Comparison of ENCODE assay signal across 30 cellular contexts in genomic region chr4:177356921-177357320, GRCh38. TPM values are rescaled to one million over a fixed set of nuclear protein-coding genes. Genes with fewer than 3 reads are reported as not detected.
"Had no signal": no experiment of that assay in that cellular context is flagged by ENCODE, and none has a peak within 500 bp of the region (broad histone marks: within the 10 kb centered on the region; RNA-seq: fewer than 3 reads in every experiment).

No MANE protein-coding gene starts in this region.

- H3K9me3 Mint-ChIP-seq: activated naive CD4-positive, alpha-beta T cell treated with anti-CD3 and anti-CD28 coated beads, Interleukin-2, amount 50 U/mL, for 72 hours; activated T-cell treated with anti-CD3 and anti-CD28 coated beads, Interleukin-2, amount 50 U/mL, for 72 hours; brain; endodermal cell; naive thymus-derived CD4-positive, alpha-beta T cell; neural crest cell had no signal

- H3K36me3 ChIP-seq: esophagus squamous epithelium, gastroesophageal sphincter, right atrium auricular region, spleen, transverse colon had no signal

- H3K9me3 ChIP-seq: esophagus squamous epithelium, gastroesophageal sphincter, psoas muscle, right atrium auricular region, spleen, testis, transverse colon had no signal

- H3K27ac ChIP-seq: epithelial cell of prostate, esophagus squamous epithelium, gastroesophageal sphincter, hepatocyte, parathyroid adenoma, psoas muscle, right atrium auricular region, spleen, testis, transverse colon had no signal

- H3K79me2 ChIP-seq: hepatocyte, parathyroid adenoma had no signal

- H3K9ac ChIP-seq: parathyroid adenoma had no signal

- H3K4me2 ChIP-seq: hepatocyte had no signal

- H3K27me3 ChIP-seq: esophagus squamous epithelium, gastroesophageal sphincter, hepatocyte, right atrium auricular region, spleen, testis, transverse colon had no signal

- H3K27ac Mint-ChIP-seq: activated CD4-positive, alpha-beta T cell treated with anti-CD3 and anti-CD28 coated beads for 36 hours; activated CD8-positive, alpha-beta T cell treated with anti-CD3 and anti-CD28 coated beads, Interleukin-2, amount 10 ng/mL, durations not matched to agents 7 days and 5 days; activated naive CD4-positive, alpha-beta T cell treated with anti-CD3 and anti-CD28 coated beads, Interleukin-2, amount 50 U/mL, for 72 hours; activated T-cell treated with anti-CD3 and anti-CD28 coated beads, Interleukin-2, amount 50 U/mL, for 72 hours; endodermal cell; naive thymus-derived CD4-positive, alpha-beta T cell had no signal

- H3K4me1 ChIP-seq: gastroesophageal sphincter, parathyroid adenoma, psoas muscle, right atrium auricular region, spleen, testis, transverse colon had no signal

- H3K4me1 Mint-ChIP-seq: activated CD4-positive, alpha-beta T cell treated with anti-CD3 and anti-CD28 coated beads for 36 hours; endodermal cell; naive thymus-derived CD4-positive, alpha-beta T cell; neural crest cell had no signal

- H2AFZ ChIP-seq: hepatocyte, parathyroid adenoma had no signal

- H3K4me3 Mint-ChIP-seq: activated CD4-positive, alpha-beta T cell treated with anti-CD3 and anti-CD28 coated beads for 36 hours; activated CD8-positive, alpha-beta T cell treated with anti-CD3 and anti-CD28 coated beads, Interleukin-2, amount 10 ng/mL, durations not matched to agents 7 days and 5 days; activated T-cell treated with anti-CD3 and anti-CD28 coated beads, Interleukin-2, amount 50 U/mL, for 72 hours; brain; endodermal cell; naive thymus-derived CD4-positive, alpha-beta T cell; neural crest cell had no signal

- H3K27me3 Mint-ChIP-seq: activated CD4-positive, alpha-beta T cell treated with anti-CD3 and anti-CD28 coated beads for 36 hours; brain; naive thymus-derived CD4-positive, alpha-beta T cell had no signal

- ATAC-seq: activated CD4-positive, alpha-beta T cell treated with anti-CD3 and anti-CD28 coated beads for 36 hours; activated CD8-positive, alpha-beta T cell treated with anti-CD3 and anti-CD28 coated beads, Interleukin-2, amount 10 ng/mL, durations not matched to agents 7 days and 5 days; activated naive CD4-positive, alpha-beta T cell treated with anti-CD3 and anti-CD28 coated beads, Interleukin-2, amount 50 U/mL, for 72 hours; activated T-cell treated with anti-CD3 and anti-CD28 coated beads, Interleukin-2, amount 50 U/mL, for 72 hours; gastroesophageal sphincter; left colon; naive thymus-derived CD4-positive, alpha-beta T cell; psoas muscle; stimulated activated naive CD8-positive, alpha-beta T cell treated with anti-CD3 and anti-CD28 coated beads, Interleukin-15, Interleukin-2, amounts not matched to agents 100 U/mL and 50 U/mL, for 24 hours had no signal

- DNase-seq: activated CD4-positive, alpha-beta T cell treated with anti-CD3 and anti-CD28 coated beads for 36 hours; activated CD4-positive, CD25-positive, alpha-beta regulatory T cell; activated CD8-positive, alpha-beta T cell treated with anti-CD3 and anti-CD28 coated beads, Interleukin-2, amount 10 ng/mL, durations not matched to agents 7 days and 5 days; activated naive CD4-positive, alpha-beta T cell; activated T-cell treated with anti-CD3 and anti-CD28 coated beads for 4 hours; activated T-cell treated with anti-CD3 and anti-CD28 coated beads, Interleukin-2, amount 50 U/mL, for 72 hours; anterior cingulate cortex; caudate nucleus; endodermal cell; esophagus squamous epithelium; kidney; left colon; midbrain; naive thymus-derived CD4-positive, alpha-beta T cell; nucleus accumbens; psoas muscle; spleen; stimulated activated CD4-positive, alpha-beta T cell treated with anti-CD3 and anti-CD28 coated beads, Interleukin-2, amount 100 ng/mL, for 48 hours; stimulated activated naive CD8-positive, alpha-beta T cell treated with anti-CD3 and anti-CD28 coated beads, Interleukin-15, Interleukin-2, amounts not matched to agents 100 U/mL and 50 U/mL, for 24 hours; testis; transverse colon had no signal

- H3K4me3 ChIP-seq: esophagus squamous epithelium, gastroesophageal sphincter, hepatocyte, psoas muscle, right atrium auricular region, spleen, testis, transverse colon had no signal

RNA-seq across cellular contexts. Expression of gene NEIL3, which starts 47.2 kb away (rescaled TPM):
- polyA plus RNA-seq: naive thymus-derived CD4-positive, alpha-beta T cell; urinary bladder had no signal
